Comparison of ENCODE assay signal across 20 cellular contexts in genomic region chr3:100715176-100715575, GRCh38.
"Had no signal": no experiment of that assay in that cellular context is flagged by ENCODE, and none has a peak within 500 bp of the region (broad histone marks: within the 10 kb centered on the region; RNA-seq: fewer than 3 reads in every experiment).

No MANE protein-coding gene starts in this region.

- H3K27ac ChIP-seq: body of pancreas, SJSA1 had no signal

- H3K27me3 Mint-ChIP-seq: activated CD8-positive, alpha-beta T cell treated with anti-CD3 and anti-CD28 coated beads for 36 hours had no signal

- H3K4me3 ChIP-seq: body of pancreas, SJSA1 had no signal

- H3K27ac Mint-ChIP-seq: activated CD8-positive, alpha-beta T cell treated with anti-CD3 and anti-CD28 coated beads for 36 hours; activated T-helper 1 cell treated with anti-CD3 and anti-CD28 coated beads, Interleukin-12 subunit alpha, Interleukin-12 subunit beta, Interleukin-2, Interleukin-4 antibody, amounts not matched to agents 30 ng/mL and 10 ng/mL and 1 ng/mL, durations not matched to agents 14 hours and 24 hours and 36 hours had no signal

- H3K27me3 ChIP-seq: body of pancreas, SJSA1 had no signal

- ATAC-seq: activated CD4-positive, CD25-positive, alpha-beta regulatory T cell treated with anti-CD3 and anti-CD28 coated beads, Interleukin-2, amount 50 U/mL, for 24 hours; activated CD8-positive, alpha-beta T cell treated with anti-CD3 and anti-CD28 coated beads for 36 hours; body of pancreas; PC-3; SK-N-SH treated with all-trans-retinoic acid at 6 μM for 48 hours had no signal

- H3K4me3 Mint-ChIP-seq: activated CD8-positive, alpha-beta T cell treated with anti-CD3 and anti-CD28 coated beads for 36 hours; activated T-helper 1 cell treated with anti-CD3 and anti-CD28 coated beads, Interleukin-12 subunit alpha, Interleukin-12 subunit beta, Interleukin-2, Interleukin-4 antibody, amounts not matched to agents 30 ng/mL and 10 ng/mL and 1 ng/mL, durations not matched to agents 14 hours and 24 hours and 36 hours had no signal

- DNase-seq: activated CD4-positive, alpha-beta T cell treated with anti-CD3 and anti-CD28 coated beads for 4 hours; activated CD8-positive, alpha-beta memory T cell treated with anti-CD3 and anti-CD28 coated beads, Interleukin-2, amount 50 U/mL, for 4 hours; activated CD8-positive, alpha-beta T cell treated with anti-CD3 and anti-CD28 coated beads for 36 hours; activated effector memory CD4-positive, alpha-beta T cell treated with anti-CD3 and anti-CD28 coated beads, Interleukin-2, amount 50 U/mL, for 16 hours; activated naive CD4-positive, alpha-beta T cell treated with Interleukin-2 at 50 U/mL for 16 hours; aorta; body of pancreas; NCI-H1105 treated with DMSO at 0.1 percent for 48 hours; NCI-H146; NCI-H187 treated with DMSO at 0.1 percent for 48 hours; NCI-H2081 treated with DMSO at 0.1 percent for 48 hours; NCI-H446; NCI-H524; PC-3; SHP77; SW 1271 had no signal

- H3K9me3 ChIP-seq: body of pancreas, SJSA1 had no signal
